ENCODE assay signal across 1 cellular context in the genomic region with DNA sequence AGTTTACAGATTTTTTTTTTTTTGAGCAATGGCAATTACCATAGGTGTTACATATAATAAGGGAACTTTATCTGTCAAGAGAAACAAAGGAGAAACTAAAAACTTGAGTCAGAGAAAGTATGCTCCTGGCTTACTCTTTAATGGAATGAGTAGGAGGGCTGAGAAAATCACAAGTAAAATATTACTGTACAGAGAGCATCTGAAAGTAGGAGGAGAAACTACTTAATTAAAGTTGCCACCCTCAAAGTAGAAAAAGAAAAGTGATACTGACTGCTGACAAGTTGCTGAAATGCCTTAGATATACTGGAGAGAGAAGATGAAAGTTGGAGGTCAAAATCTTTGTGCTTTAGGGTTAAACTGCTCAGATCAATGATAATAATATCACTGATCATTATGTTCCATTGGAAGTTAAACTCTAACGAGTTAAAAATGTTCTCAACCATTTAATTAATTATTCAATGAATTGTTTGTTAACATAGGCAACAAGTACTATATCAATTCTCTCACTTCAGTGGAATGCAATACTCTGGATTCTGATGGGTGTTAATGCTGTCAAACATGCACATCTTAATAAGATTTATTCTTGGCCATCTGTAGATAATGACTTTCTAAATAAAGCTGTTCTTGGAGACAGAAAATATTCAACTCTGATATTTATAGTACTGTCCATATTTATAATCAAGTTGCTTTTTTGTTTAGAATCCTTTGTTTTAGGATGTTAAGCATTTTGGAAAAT.
TF ChIP-seq lines count a peak whose summit lies in the region.

No MANE protein-coding gene starts in this region.

TF ChIP-seq in GM12878, 131 proteins besides CTCF, POLR2A, EP300 and RAD21 (continued from another document and continues in another):
- no peak for TF ChIP-seq IRF3 (IDR thresholded peaks at IDR 0.05)
- TF ChIP-seq RAD51 (IDR thresholded peaks at IDR 0.05): no peak
- TF ChIP-seq, protein P1, sequence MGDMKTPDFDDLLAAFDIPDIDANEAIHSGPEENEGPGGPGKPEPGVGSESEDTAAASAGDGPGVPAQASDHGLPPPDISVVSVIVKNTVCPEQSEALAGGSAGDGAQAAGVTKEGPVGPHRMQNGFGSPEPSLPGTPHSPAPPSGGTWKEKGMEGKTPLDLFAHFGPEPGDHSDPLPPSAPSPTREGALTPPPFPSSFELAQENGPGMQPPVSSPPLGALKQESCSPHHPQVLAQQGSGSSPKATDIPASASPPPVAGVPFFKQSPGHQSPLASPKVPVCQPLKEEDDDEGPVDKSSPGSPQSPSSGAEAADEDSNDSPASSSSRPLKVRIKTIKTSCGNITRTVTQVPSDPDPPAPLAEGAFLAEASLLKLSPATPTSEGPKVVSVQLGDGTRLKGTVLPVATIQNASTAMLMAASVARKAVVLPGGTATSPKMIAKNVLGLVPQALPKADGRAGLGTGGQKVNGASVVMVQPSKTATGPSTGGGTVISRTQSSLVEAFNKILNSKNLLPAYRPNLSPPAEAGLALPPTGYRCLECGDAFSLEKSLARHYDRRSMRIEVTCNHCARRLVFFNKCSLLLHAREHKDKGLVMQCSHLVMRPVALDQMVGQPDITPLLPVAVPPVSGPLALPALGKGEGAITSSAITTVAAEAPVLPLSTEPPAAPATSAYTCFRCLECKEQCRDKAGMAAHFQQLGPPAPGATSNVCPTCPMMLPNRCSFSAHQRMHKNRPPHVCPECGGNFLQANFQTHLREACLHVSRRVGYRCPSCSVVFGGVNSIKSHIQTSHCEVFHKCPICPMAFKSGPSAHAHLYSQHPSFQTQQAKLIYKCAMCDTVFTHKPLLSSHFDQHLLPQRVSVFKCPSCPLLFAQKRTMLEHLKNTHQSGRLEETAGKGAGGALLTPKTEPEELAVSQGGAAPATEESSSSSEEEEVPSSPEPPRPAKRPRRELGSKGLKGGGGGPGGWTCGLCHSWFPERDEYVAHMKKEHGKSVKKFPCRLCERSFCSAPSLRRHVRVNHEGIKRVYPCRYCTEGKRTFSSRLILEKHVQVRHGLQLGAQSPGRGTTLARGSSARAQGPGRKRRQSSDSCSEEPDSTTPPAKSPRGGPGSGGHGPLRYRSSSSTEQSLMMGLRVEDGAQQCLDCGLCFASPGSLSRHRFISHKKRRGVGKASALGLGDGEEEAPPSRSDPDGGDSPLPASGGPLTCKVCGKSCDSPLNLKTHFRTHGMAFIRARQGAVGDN (IDR thresholded peaks at IDR 0.05): no peak
- peak; percentile 14; the same call in 1 of the 2 replicates for TF ChIP-seq BMI1 (IDR thresholded peaks at IDR 0.05; ENCODE audit: borderline replicate concordance)
- TF ChIP-seq, protein P2, sequence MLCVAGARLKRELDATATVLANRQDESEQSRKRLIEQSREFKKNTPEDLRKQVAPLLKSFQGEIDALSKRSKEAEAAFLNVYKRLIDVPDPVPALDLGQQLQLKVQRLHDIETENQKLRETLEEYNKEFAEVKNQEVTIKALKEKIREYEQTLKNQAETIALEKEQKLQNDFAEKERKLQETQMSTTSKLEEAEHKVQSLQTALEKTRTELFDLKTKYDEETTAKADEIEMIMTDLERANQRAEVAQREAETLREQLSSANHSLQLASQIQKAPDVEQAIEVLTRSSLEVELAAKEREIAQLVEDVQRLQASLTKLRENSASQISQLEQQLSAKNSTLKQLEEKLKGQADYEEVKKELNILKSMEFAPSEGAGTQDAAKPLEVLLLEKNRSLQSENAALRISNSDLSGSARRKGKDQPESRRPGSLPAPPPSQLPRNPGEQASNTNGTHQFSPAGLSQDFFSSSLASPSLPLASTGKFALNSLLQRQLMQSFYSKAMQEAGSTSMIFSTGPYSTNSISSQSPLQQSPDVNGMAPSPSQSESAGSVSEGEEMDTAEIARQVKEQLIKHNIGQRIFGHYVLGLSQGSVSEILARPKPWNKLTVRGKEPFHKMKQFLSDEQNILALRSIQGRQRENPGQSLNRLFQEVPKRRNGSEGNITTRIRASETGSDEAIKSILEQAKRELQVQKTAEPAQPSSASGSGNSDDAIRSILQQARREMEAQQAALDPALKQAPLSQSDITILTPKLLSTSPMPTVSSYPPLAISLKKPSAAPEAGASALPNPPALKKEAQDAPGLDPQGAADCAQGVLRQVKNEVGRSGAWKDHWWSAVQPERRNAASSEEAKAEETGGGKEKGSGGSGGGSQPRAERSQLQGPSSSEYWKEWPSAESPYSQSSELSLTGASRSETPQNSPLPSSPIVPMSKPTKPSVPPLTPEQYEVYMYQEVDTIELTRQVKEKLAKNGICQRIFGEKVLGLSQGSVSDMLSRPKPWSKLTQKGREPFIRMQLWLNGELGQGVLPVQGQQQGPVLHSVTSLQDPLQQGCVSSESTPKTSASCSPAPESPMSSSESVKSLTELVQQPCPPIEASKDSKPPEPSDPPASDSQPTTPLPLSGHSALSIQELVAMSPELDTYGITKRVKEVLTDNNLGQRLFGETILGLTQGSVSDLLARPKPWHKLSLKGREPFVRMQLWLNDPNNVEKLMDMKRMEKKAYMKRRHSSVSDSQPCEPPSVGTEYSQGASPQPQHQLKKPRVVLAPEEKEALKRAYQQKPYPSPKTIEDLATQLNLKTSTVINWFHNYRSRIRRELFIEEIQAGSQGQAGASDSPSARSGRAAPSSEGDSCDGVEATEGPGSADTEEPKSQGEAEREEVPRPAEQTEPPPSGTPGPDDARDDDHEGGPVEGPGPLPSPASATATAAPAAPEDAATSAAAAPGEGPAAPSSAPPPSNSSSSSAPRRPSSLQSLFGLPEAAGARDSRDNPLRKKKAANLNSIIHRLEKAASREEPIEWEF (IDR thresholded peaks at IDR 0.05; ENCODE audit: insufficient replicate concordance, low read depth, low read length): peak; percentile 63
- TF ChIP-seq SUZ12 (IDR thresholded peaks at IDR 0.05; ENCODE audit: unreplicated experiment): no peak
- TF ChIP-seq, protein P3, sequence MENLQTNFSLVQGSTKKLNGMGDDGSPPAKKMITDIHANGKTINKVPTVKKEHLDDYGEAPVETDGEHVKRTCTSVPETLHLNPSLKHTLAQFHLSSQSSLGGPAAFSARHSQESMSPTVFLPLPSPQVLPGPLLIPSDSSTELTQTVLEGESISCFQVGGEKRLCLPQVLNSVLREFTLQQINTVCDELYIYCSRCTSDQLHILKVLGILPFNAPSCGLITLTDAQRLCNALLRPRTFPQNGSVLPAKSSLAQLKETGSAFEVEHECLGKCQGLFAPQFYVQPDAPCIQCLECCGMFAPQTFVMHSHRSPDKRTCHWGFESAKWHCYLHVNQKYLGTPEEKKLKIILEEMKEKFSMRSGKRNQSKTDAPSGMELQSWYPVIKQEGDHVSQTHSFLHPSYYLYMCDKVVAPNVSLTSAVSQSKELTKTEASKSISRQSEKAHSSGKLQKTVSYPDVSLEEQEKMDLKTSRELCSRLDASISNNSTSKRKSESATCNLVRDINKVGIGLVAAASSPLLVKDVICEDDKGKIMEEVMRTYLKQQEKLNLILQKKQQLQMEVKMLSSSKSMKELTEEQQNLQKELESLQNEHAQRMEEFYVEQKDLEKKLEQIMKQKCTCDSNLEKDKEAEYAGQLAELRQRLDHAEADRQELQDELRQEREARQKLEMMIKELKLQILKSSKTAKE (IDR thresholded peaks at IDR 0.05; ENCODE audit: low read depth, poor library complexity, severe bottlenecking): no peak
- TF ChIP-seq CBX3 (IDR thresholded peaks at IDR 0.05; ENCODE audit: borderline replicate concordance, low read depth): no peak
- TF ChIP-seq, protein P4, sequence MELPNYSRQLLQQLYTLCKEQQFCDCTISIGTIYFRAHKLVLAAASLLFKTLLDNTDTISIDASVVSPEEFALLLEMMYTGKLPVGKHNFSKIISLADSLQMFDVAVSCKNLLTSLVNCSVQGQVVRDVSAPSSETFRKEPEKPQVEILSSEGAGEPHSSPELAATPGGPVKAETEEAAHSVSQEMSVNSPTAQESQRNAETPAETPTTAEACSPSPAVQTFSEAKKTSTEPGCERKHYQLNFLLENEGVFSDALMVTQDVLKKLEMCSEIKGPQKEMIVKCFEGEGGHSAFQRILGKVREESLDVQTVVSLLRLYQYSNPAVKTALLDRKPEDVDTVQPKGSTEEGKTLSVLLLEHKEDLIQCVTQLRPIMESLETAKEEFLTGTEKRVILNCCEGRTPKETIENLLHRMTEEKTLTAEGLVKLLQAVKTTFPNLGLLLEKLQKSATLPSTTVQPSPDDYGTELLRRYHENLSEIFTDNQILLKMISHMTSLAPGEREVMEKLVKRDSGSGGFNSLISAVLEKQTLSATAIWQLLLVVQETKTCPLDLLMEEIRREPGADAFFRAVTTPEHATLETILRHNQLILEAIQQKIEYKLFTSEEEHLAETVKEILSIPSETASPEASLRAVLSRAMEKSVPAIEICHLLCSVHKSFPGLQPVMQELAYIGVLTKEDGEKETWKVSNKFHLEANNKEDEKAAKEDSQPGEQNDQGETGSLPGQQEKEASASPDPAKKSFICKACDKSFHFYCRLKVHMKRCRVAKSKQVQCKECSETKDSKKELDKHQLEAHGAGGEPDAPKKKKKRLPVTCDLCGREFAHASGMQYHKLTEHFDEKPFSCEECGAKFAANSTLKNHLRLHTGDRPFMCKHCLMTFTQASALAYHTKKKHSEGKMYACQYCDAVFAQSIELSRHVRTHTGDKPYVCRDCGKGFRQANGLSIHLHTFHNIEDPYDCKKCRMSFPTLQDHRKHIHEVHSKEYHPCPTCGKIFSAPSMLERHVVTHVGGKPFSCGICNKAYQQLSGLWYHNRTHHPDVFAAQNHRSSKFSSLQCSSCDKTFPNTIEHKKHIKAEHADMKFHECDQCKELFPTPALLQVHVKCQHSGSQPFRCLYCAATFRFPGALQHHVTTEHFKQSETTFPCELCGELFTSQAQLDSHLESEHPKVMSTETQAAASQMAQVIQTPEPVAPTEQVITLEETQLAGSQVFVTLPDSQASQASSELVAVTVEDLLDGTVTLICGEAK (IDR thresholded peaks at IDR 0.05; ENCODE audit: borderline replicate concordance): peak; percentile 73; the same call in 1 of the 2 replicates
- peak; percentile 77 for TF ChIP-seq ZNF384 (IDR thresholded peaks at IDR 0.05; ENCODE audit: borderline replicate concordance, low read depth, low read length)
- peak; percentile 80; the same call in 1 of the 2 replicates for TF ChIP-seq CBX5 (IDR thresholded peaks at IDR 0.05; ENCODE audit: low read depth)
- no peak for TF ChIP-seq CEBPZ (IDR thresholded peaks at IDR 0.05; ENCODE audit: low read depth, low read length)
- TF ChIP-seq POLR2AphosphoS2 (IDR thresholded peaks at IDR 0.05; ENCODE audit: low read depth, low read length): no peak
- TF ChIP-seq, protein P5, sequence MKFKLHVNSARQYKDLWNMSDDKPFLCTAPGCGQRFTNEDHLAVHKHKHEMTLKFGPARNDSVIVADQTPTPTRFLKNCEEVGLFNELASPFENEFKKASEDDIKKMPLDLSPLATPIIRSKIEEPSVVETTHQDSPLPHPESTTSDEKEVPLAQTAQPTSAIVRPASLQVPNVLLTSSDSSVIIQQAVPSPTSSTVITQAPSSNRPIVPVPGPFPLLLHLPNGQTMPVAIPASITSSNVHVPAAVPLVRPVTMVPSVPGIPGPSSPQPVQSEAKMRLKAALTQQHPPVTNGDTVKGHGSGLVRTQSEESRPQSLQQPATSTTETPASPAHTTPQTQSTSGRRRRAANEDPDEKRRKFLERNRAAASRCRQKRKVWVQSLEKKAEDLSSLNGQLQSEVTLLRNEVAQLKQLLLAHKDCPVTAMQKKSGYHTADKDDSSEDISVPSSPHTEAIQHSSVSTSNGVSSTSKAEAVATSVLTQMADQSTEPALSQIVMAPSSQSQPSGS (IDR thresholded peaks at IDR 0.05; ENCODE audit: low read length): peak; percentile 75; the same call in 1 of the 2 replicates
- peak; percentile 55 for TF ChIP-seq MEF2B (IDR thresholded peaks at IDR 0.05; ENCODE audit: partially characterized antibody, poor library complexity, severe bottlenecking)
- no peak for TF ChIP-seq ZBTB4 (CRISPR knock-in tag; IDR thresholded peaks at IDR 0.05)
- TF ChIP-seq CEBPB (IDR thresholded peaks at IDR 0.05; ENCODE audit: borderline replicate concordance in 1 of 2, low read depth in 2 of 2, low read length in 2 of 2): no peak
